In the genomic region with DNA sequence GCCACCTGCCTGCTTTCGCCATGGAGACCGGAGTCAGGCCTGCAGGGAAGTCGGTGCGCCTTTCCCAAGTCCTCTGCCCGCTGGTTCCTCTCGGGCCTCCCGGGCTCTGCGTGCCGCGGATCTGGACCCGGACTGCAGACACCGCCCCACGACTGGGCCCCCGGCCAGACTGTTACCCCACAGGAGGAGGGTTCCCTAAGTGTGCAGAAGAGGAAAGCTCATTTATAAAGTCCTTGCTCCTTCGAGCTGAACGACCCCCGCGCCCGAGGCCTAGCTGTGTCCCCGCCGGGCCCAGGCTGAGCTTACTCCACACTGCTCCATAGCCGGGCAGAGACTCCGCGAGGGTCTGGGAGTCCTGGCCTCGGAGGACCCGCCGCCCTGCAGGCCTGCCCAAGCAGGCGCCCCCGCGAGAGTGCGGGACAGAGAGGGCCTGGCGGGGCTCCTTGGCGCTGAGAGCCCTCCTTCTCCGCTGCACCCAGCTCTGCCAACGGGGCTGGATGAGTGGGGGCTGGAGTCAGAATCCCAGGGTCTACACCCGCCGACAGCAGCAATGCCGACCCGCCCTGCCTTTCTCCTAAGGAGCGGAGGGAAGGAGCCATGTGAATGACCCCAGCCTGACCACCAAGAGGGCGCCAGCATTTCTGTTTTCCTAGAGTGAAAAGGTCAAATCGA, we compare ENCODE assay signal across 15 cellular contexts. TPM values are rescaled to one million over a fixed set of nuclear protein-coding genes. Genes with fewer than 3 reads are reported as not detected.
DNase-seq lines count a peak whose midpoint lies in the region; ATAC-seq and TF ChIP-seq lines count a peak whose summit lies in the region.
"Had no signal": no experiment of that assay in that cellular context is flagged by ENCODE, and none has a peak within 500 bp of the region (broad histone marks: within the 10 kb centered on the region; RNA-seq: fewer than 3 reads in every experiment).

No MANE protein-coding gene starts in this region.

- H3K27me3 Mint-ChIP-seq in activated T-cell treated with anti-CD3 and anti-CD28 coated beads, Interleukin-2, amount 50 U/mL, for 24 hours, result peaks cover 96% of the 10 kb centered on the region

- no peak overlapping the region for H3K27ac Mint-ChIP-seq in activated T-cell treated with anti-CD3 and anti-CD28 coated beads, Interleukin-2, amount 50 U/mL, for 24 hours
- H3K27ac Mint-ChIP-seq: activated CD4-positive, alpha-beta memory T cell treated with anti-CD3 and anti-CD28 coated beads, Interleukin-2, amount 10 ng/mL, durations not matched to agents 7 days and 5 days had no signal

- H3K4me1 ChIP-seq in RWPE2 (ENCODE audit: insufficient read depth, poor library complexity, severe bottlenecking) (no peaks in the 10 kb centered on the region), spleen (peaks cover 12 to 38% (median 34%) of the 10 kb centered on the region in 6 donors)

- H3K9me3 Mint-ChIP-seq in activated T-cell treated with anti-CD3 and anti-CD28 coated beads, Interleukin-2, amount 50 U/mL, for 24 hours, result no peaks in the 10 kb centered on the region
- H3K9me3 Mint-ChIP-seq: activated CD4-positive, alpha-beta memory T cell treated with anti-CD3 and anti-CD28 coated beads, Interleukin-2, amount 10 ng/mL, durations not matched to agents 7 days and 5 days had no signal

- peak overlapping the region; percentile 8 for H3K4me3 Mint-ChIP-seq in activated T-cell treated with anti-CD3 and anti-CD28 coated beads, Interleukin-2, amount 50 U/mL, for 24 hours
- H3K4me3 Mint-ChIP-seq: activated CD4-positive, alpha-beta memory T cell treated with anti-CD3 and anti-CD28 coated beads, Interleukin-2, amount 10 ng/mL, durations not matched to agents 7 days and 5 days had no signal

- no peak for TF ChIP-seq POLR2A in spleen (IDR thresholded peaks at IDR 0.05)

- H3K27ac ChIP-seq in RWPE2 (ENCODE audit: poor library complexity, severe bottlenecking) (no peak overlapping the region), spleen (no peak overlapping the region)

- DNase-seq in activated T-cell treated with anti-CD3 and anti-CD28 coated beads, Interleukin-2, amount 50 U/mL, for 24 hours, result no peak
- DNase-seq in activated T-cell treated with anti-CD3 and anti-CD28 coated beads for 4 hours (no peak), RWPE2 (ENCODE audit: low spot score) (peak; percentile 35), left lobe of liver (ENCODE audit: low spot score) (no peak), spleen (peak; percentile 64), HuH-7 (ENCODE audit: low spot score) (no peak)
- DNase-seq: activated gamma-delta T cell, foreskin melanocyte, HCEC 1CT, NCI-H510A treated with DMSO at 0.1 percent for 48 hours had no signal

- H3K9me3 ChIP-seq in RWPE2 (ENCODE audit: severe bottlenecking), result no peaks in the 10 kb centered on the region
- no peaks in the 10 kb centered on the region for H3K9me3 ChIP-seq in spleen

- H3K27me3 ChIP-seq in RWPE2 (ENCODE audit: insufficient read depth, poor library complexity, severe bottlenecking) (peaks cover 100% of the 10 kb centered on the region), spleen (replicated peaks in 1 of 7) (peaks cover 36 to 100% (median 100%) of the 10 kb centered on the region in 7 donors)

- WGBS in spleen, 5 donors, result 6 to 8% (median 7%) methylated on average over 17 to 42 of the region's 42 CpGs

- H3K4me3 ChIP-seq in RWPE2 (ENCODE audit: severe bottlenecking), result no peak overlapping the region
- H3K4me3 ChIP-seq in spleen, result peak overlapping the region in 6 of 8 donors; percentile 0 to 58 (median 16)

- peaks cover 25% of the 10 kb centered on the region for H3K4me1 Mint-ChIP-seq in activated T-cell treated with anti-CD3 and anti-CD28 coated beads, Interleukin-2, amount 50 U/mL, for 24 hours (ENCODE audit: low read depth)

- no peaks in the 10 kb centered on the region for H3K36me3 Mint-ChIP-seq in activated T-cell treated with anti-CD3 and anti-CD28 coated beads, Interleukin-2, amount 50 U/mL, for 24 hours (ENCODE audit: low read depth)

- ATAC-seq in RWPE2 (ENCODE audit: low read depth) (0 out of 3 replicates have a peak, but pooled peaks have one; percentile 28), left lobe of liver (peak; percentile 11), HG03039 (IDR thresholded peaks at IDR 0.05; ENCODE audit: unreplicated experiment) (no peak), HG03571 (IDR thresholded peaks at IDR 0.05; ENCODE audit: unreplicated experiment) (no peak)

- intact Hi-C loops in spleen (cut with DNase I; ENCODE audit: low total_unique reads), result loop anchor here (10.0 kb wide), 1 partner anchor 91 kb away; no protein-coding TSS in a partner anchor

- H3K36me3 ChIP-seq in RWPE2 (ENCODE audit: low read depth) (no peaks in the 10 kb centered on the region), spleen (no peaks in the 10 kb centered on the region)

- TF ChIP-seq CTCF in RWPE2 (IDR thresholded peaks at IDR 0.05; ENCODE audit: poor library complexity, severe bottlenecking), result no peak
- TF ChIP-seq CTCF in spleen (IDR thresholded peaks at IDR 0.05 in 8 of 11, conservative IDR thresholded peaks at IDR 0.05 in 3 of 11), result no peak

RNA-seq across cellular contexts. Expression of gene EN2, which starts 8.3 kb away (rescaled TPM):
- total RNA-seq in left lobe of liver (not detected), spleen (not detected)
- under 1 TPM in 2 of 3 donors, not detected in 1; 0.03 to 0.04 TPM for polyA plus RNA-seq in spleen
- total RNA-seq: activated CD4-positive, alpha-beta memory T cell treated with anti-CD3 and anti-CD28 coated beads, Interleukin-2, amount 10 ng/mL, durations not matched to agents 7 days and 5 days; HT-29; subcutaneous adipose tissue had no signal

Comparison
In these comparisons a context has a peak if more than half of its experiments do, and no peak if none do; other contexts are left out.
1. DNase-seq: peak in RWPE2 (single experiment) and spleen (single experiment); none in activated T-cell treated with anti-CD3 and anti-CD28 coated beads, Interleukin-2, amount 50 U/mL, for 24 hours (single experiment), activated T-cell treated with anti-CD3 and anti-CD28 coated beads for 4 hours (single experiment), left lobe of liver (single experiment) and HuH-7 (single experiment).
2. ATAC-seq: peak in RWPE2 (single experiment) and left lobe of liver (single experiment); none in HG03039 (single experiment) and HG03571 (single experiment).